Comparison of ENCODE assay signal across 9 cellular contexts in genomic region chr7:50653116-50653854, GRCh38.
DNase-seq lines count a peak whose midpoint lies in the region; ATAC-seq and TF ChIP-seq lines count a peak whose summit lies in the region.
"Had no signal": no experiment of that assay in that cellular context is flagged by ENCODE, and none has a peak within 500 bp of the region (broad histone marks: within the 10 kb centered on the region; RNA-seq: fewer than 3 reads in every experiment).

No MANE protein-coding gene starts in this region.

- no peak overlapping the region for H3K4me3 ChIP-seq in naive thymus-derived CD4-positive, alpha-beta T cell (ENCODE audit: low read length)
- no peak overlapping the region for H3K4me3 ChIP-seq in uterus

- no peak overlapping the region for H3K4me3 Mint-ChIP-seq in naive thymus-derived CD4-positive, alpha-beta T cell
- H3K4me3 Mint-ChIP-seq in activated CD4-positive, alpha-beta T cell treated with anti-CD3 and anti-CD28 coated beads for 36 hours = no peak overlapping the region

- no peak overlapping the region for H3K27ac ChIP-seq in naive thymus-derived CD4-positive, alpha-beta T cell (ENCODE audit: low read depth, low read length)
- H3K27ac ChIP-seq in uterus = peak overlapping the region; percentile 87 to 95

- no peaks in the 10 kb centered on the region for H3K4me1 ChIP-seq in naive thymus-derived CD4-positive, alpha-beta T cell (ENCODE audit: control insufficient read depth in 2 of 2, insufficient read depth in 2 of 2, low read length in 2 of 2)
- H3K4me1 ChIP-seq in uterus = peaks cover 19 to 26% of the 10 kb centered on the region in 2 donors

- H3K9me3 Mint-ChIP-seq in naive thymus-derived CD4-positive, alpha-beta T cell = no peaks in the 10 kb centered on the region
- H3K9me3 Mint-ChIP-seq in activated CD4-positive, alpha-beta T cell treated with anti-CD3 and anti-CD28 coated beads for 36 hours (ENCODE audit: low read depth) = no peaks in the 10 kb centered on the region

- no peaks in the 10 kb centered on the region for H3K9me3 ChIP-seq in naive thymus-derived CD4-positive, alpha-beta T cell (ENCODE audit: control insufficient read depth in 2 of 3, low read length in 3 of 3)
- no peaks in the 10 kb centered on the region for H3K9me3 ChIP-seq in uterus

- DNase-seq in activated CD8-positive, alpha-beta memory T cell treated with anti-CD3 and anti-CD28 coated beads for 24 hours = peak; percentile 51
- DNase-seq in activated CD8-positive, alpha-beta memory T cell treated with anti-CD3 and anti-CD28 coated beads, Interleukin-2, amount 50 U/mL, for 4 hours = no peak
- DNase-seq in naive thymus-derived CD4-positive, alpha-beta T cell = peak in 1 of 9 donors; percentile 8
- DNase-seq in uterus (peak; percentile 69 to 80), RKO (ENCODE audit: low spot score) (no peak), GM13976 (ENCODE audit: low spot score) (no peak)
- DNase-seq in activated CD4-positive, alpha-beta T cell treated with anti-CD3 and anti-CD28 coated beads for 36 hours = no peak
- DNase-seq: NCI-H2107 had no signal

- TF ChIP-seq CTCF in uterus (IDR thresholded peaks at IDR 0.05) (no peak), GM13976 (IDR thresholded peaks at IDR 0.05; ENCODE audit: borderline replicate concordance, control extremely low read depth, extremely low read depth, insufficient read depth, missing control alignments) (no peak)

- peaks cover 0 to 3% (median 0%) of the 10 kb centered on the region in 7 donors for H3K4me1 Mint-ChIP-seq in naive thymus-derived CD4-positive, alpha-beta T cell
- H3K4me1 Mint-ChIP-seq in activated CD4-positive, alpha-beta T cell treated with anti-CD3 and anti-CD28 coated beads for 36 hours = no peaks in the 10 kb centered on the region

- peaks cover 0 to 16% (median 0%) of the 10 kb centered on the region in 5 donors for H3K27me3 Mint-ChIP-seq in naive thymus-derived CD4-positive, alpha-beta T cell
- H3K27me3 Mint-ChIP-seq in activated CD4-positive, alpha-beta T cell treated with anti-CD3 and anti-CD28 coated beads for 36 hours = no peaks in the 10 kb centered on the region

- peak overlapping the region in 1 of 9 donors; percentile 17 for H3K27ac Mint-ChIP-seq in naive thymus-derived CD4-positive, alpha-beta T cell
- H3K27ac Mint-ChIP-seq in activated CD4-positive, alpha-beta T cell treated with anti-CD3 and anti-CD28 coated beads for 36 hours = no peak overlapping the region

- POLR2A ChIA-PET in naive thymus-derived CD4-positive, alpha-beta T cell (lab: Charles Lee) = interaction anchor here (0.6 kb wide), 2 partner anchors 10 to 28 kb away, joined by 3 read pairs; no protein-coding TSS in a partner anchor
- POLR2A ChIA-PET in activated CD4-positive, alpha-beta T cell treated with anti-CD3 and anti-CD28 coated beads for 36 hours (lab: Charles Lee) = no interaction called here

- in situ Hi-C loops in GM13976 (cut with MboI; ENCODE audit: low sequenced_read_pairs, unreplicated experiment) = loop anchor here (25.0 kb wide), 2 partner anchors 191 to 541 kb away; partner anchors contain the start of gene FIGNL1

- peak; percentile 89 for ATAC-seq in esophagus mucosa
- ATAC-seq in naive thymus-derived CD4-positive, alpha-beta T cell = peak; percentile 41
- ATAC-seq in activated CD4-positive, alpha-beta T cell treated with anti-CD3 and anti-CD28 coated beads for 36 hours = no peak

- H3K36me3 ChIP-seq in naive thymus-derived CD4-positive, alpha-beta T cell (ENCODE audit: control insufficient read depth in 2 of 3, insufficient read depth in 3 of 3, low read length in 3 of 3) = no peaks in the 10 kb centered on the region
- no peaks in the 10 kb centered on the region for H3K36me3 ChIP-seq in uterus

- no peaks in the 10 kb centered on the region for H3K27me3 ChIP-seq in naive thymus-derived CD4-positive, alpha-beta T cell (ENCODE audit: control insufficient read depth in 2 of 2, insufficient read depth in 2 of 2, low read length in 2 of 2)
- no peaks in the 10 kb centered on the region for H3K27me3 ChIP-seq in uterus

- CTCF ChIA-PET in naive thymus-derived CD4-positive, alpha-beta T cell (lab: Charles Lee) = no interaction called here
- CTCF ChIA-PET in activated CD4-positive, alpha-beta T cell treated with anti-CD3 and anti-CD28 coated beads for 36 hours (lab: Charles Lee) = no interaction called here

- no peak for TF ChIP-seq POLR2A in uterus (IDR thresholded peaks at IDR 0.05)

- H3K36me3 Mint-ChIP-seq in naive thymus-derived CD4-positive, alpha-beta T cell = peaks cover 0 to 9% (median 0%) of the 10 kb centered on the region in 5 donors
- no peaks in the 10 kb centered on the region for H3K36me3 Mint-ChIP-seq in activated CD4-positive, alpha-beta T cell treated with anti-CD3 and anti-CD28 coated beads for 36 hours (ENCODE audit: low read depth)

- intact Hi-C loops in naive thymus-derived CD4-positive, alpha-beta T cell (cut with micrococcal nuclease) = no loop called here
- intact Hi-C loops in uterus (cut with DNase I; ENCODE audit: low total_unique reads) = loop anchor here (10.0 kb wide), 1 partner anchor 148 kb away; no protein-coding TSS in a partner anchor
- intact Hi-C loops in activated CD4-positive, alpha-beta T cell treated with anti-CD3 and anti-CD28 coated beads for 36 hours (cut with DNase I, micrococcal nuclease) = no loop called here

Comparison
In these comparisons a context has a peak if more than half of its experiments do, and no peak if none do; other contexts are left out.
1. DNase-seq: peak in activated CD8-positive, alpha-beta memory T cell treated with anti-CD3 and anti-CD28 coated beads for 24 hours (single experiment) and uterus (2 of 2); none in activated CD8-positive, alpha-beta memory T cell treated with anti-CD3 and anti-CD28 coated beads, Interleukin-2, amount 50 U/mL, for 4 hours (single experiment), activated CD4-positive, alpha-beta T cell treated with anti-CD3 and anti-CD28 coated beads for 36 hours (single experiment), RKO (single experiment) and GM13976 (single experiment).